Comparison of ENCODE assay signal across 8 cellular contexts in genomic region chr2:149561309-149561926, GRCh38. TPM values are rescaled to one million over a fixed set of nuclear protein-coding genes. Genes with fewer than 3 reads are reported as not detected.
DNase-seq lines count a peak whose midpoint lies in the region; ATAC-seq, FAIRE-seq and TF ChIP-seq lines count a peak whose summit lies in the region.

No MANE protein-coding gene starts in this region.

- no peaks in the 10 kb centered on the region for H4K20me1 ChIP-seq in DOHH2 (ENCODE audit: control insufficient read depth, insufficient read depth, low read depth, low read length)

- no peak overlapping the region for H3K9ac ChIP-seq in adipocyte (ENCODE audit: low read length)

- POLR2A ChIA-PET in A549 (lab: Yijun Ruan, JAX) = interaction anchor here (1.0 kb wide), 1 partner anchor 12 kb away, joined by 3 read pairs; no protein-coding TSS in a partner anchor

- TF ChIP-seq RAD21 in A549 (conservative IDR thresholded peaks at IDR 0.05 in 1 of 2, IDR thresholded peaks at IDR 0.05 in 1 of 2) = peak; percentile 82 to 84

- TF ChIP-seq CTCF in A549 (IDR thresholded peaks at IDR 0.05) (peak; percentile 93), DOHH2 (IDR thresholded peaks at IDR 0.05; ENCODE audit: low read depth, low read length, poor library complexity, severe bottlenecking) (peak; percentile 80), tibial nerve (IDR thresholded peaks at IDR 0.05) (peak; percentile 77 to 95 (median 83))

- TF ChIP-seq POLR2A in A549 (IDR thresholded peaks at IDR 0.05; ENCODE audit: low read length) = no peak
- TF ChIP-seq POLR2A in tibial nerve (IDR thresholded peaks at IDR 0.05) = no peak

- FAIRE-seq in A549 (lab: Jason Lieb, UNC) = no peak
- peak; percentile 97 for FAIRE-seq in islet of Langerhans (lab: Jason Lieb, UNC)

- no peaks in the 10 kb centered on the region for H3K9me2 ChIP-seq in DOHH2 (replicated peaks; ENCODE audit: control insufficient read depth, low read length)

- CTCF ChIA-PET in A549 (lab: Yijun Ruan, JAX) = interaction anchor here (0.6 to 4.0 kb wide), 19 partner anchors 12 to 1678 kb away, joined by 3 to 88 read pairs (median 3); partner anchors contain the start of gene LYPD6B

- peaks cover 5% of the 10 kb centered on the region for H3K36me3 ChIP-seq in DOHH2 (ENCODE audit: control insufficient read depth, low read length)
- peaks cover 5% of the 10 kb centered on the region for H3K36me3 ChIP-seq in adipocyte (ENCODE audit: control insufficient read depth, insufficient read depth, low read length, severe bottlenecking)
- H3K36me3 ChIP-seq in tibial nerve = peaks cover 0 to 12% (median 0%) of the 10 kb centered on the region in 3 donors

- H3K27ac ChIP-seq in A549 = no peak overlapping the region
- no peak overlapping the region for H3K27ac ChIP-seq in DOHH2 (ENCODE audit: low read depth, low read length)
- no peak overlapping the region for H3K27ac ChIP-seq in tibial nerve

- peaks cover 25% of the 10 kb centered on the region for H3F3A ChIP-seq in DOHH2 (ENCODE audit: control insufficient read depth, insufficient read depth)

- no peaks in the 10 kb centered on the region for H3K79me2 ChIP-seq in DOHH2 (ENCODE audit: control insufficient read depth, low read length)

- ATAC-seq in A549 (peak in 1 of 2 experiments; percentile 44; a peak in 3 of 6 replicates), GM21619 (IDR thresholded peaks at IDR 0.05; ENCODE audit: unreplicated experiment) (no peak)

- H3K4me3 ChIP-seq in A549 = no peak overlapping the region
- H3K4me3 ChIP-seq in DOHH2 (ENCODE audit: low read length) = no peak overlapping the region
- H3K4me3 ChIP-seq in adipocyte (ENCODE audit: low read length) = no peak overlapping the region
- no peak overlapping the region for H3K4me3 ChIP-seq in tibial nerve

- no peak overlapping the region for H3K4me2 ChIP-seq in A549
- peak overlapping the region; percentile 56 for H3K4me2 ChIP-seq in DOHH2 (ENCODE audit: low read length)

- no peak for TF ChIP-seq EP300 in A549 (IDR thresholded peaks at IDR 0.05)
- no peak for TF ChIP-seq EP300 in tibial nerve (IDR thresholded peaks at IDR 0.05)

- H3K9me3 ChIP-seq in A549 (no peaks in the 10 kb centered on the region), DOHH2 (ENCODE audit: control insufficient read depth, insufficient read depth, low read length) (no peaks in the 10 kb centered on the region), adipocyte (ENCODE audit: control insufficient read depth, low read length) (no peaks in the 10 kb centered on the region), tibial nerve (no peaks in the 10 kb centered on the region)

- no peaks in the 10 kb centered on the region for H3K27me3 ChIP-seq in DOHH2 (ENCODE audit: control insufficient read depth, low read length)
- H3K27me3 ChIP-seq in adipocyte (replicated peaks; ENCODE audit: control insufficient read depth, insufficient read depth, low read length) = no peaks in the 10 kb centered on the region
- H3K27me3 ChIP-seq in tibial nerve = no peaks in the 10 kb centered on the region

- H3K4me1 ChIP-seq in A549 = peaks cover 4% of the 10 kb centered on the region; the same call in 1 of the 3 replicates
- peaks cover 36% of the 10 kb centered on the region for H3K4me1 ChIP-seq in DOHH2 (ENCODE audit: control insufficient read depth, low read length)
- no peaks in the 10 kb centered on the region for H3K4me1 ChIP-seq in adipocyte (ENCODE audit: control insufficient read depth, insufficient read depth, low read length)
- H3K4me1 ChIP-seq in tibial nerve = peaks cover 0 to 6% (median 0%) of the 10 kb centered on the region in 4 donors

- peak in 1 of 2 experiments; percentile 19 for DNase-seq in A549 (ENCODE audit: low read depth in 1 of 2, low spot score in 1 of 2)
- DNase-seq in NAMALWA (ENCODE audit: low spot score) = peak; percentile 66
- peak; percentile 80 for DNase-seq in adipocyte (ENCODE audit: low read depth)
- DNase-seq in tibial nerve (ENCODE audit: low spot score in 2 of 2) = peak in 1 of 2 donors; percentile 76
- DNase-seq in NCI-H774 (lab: John Stamatoyannopoulos, UW) = no peak

TF ChIP-seq in A549, 52 proteins besides CTCF, POLR2A, EP300 and RAD21:
- TF ChIP-seq SMC3 (IDR thresholded peaks at IDR 0.05) (peak; percentile 66), GATA3 (IDR thresholded peaks at IDR 0.05; ENCODE audit: borderline replicate concordance) (no peak)

RNA-seq across cellular contexts. Expression of gene MMADHC, which starts 26.2 kb away (rescaled TPM):
- 140 and 180 TPM in 2 replicates for polyA plus RNA-seq in A549 (2011; rRNA removed)
- 39.7 and 40.3 TPM in 2 replicates for polyA plus RNA-seq in A549 (2012; cell fraction: cytosol; rRNA removed)
- polyA plus RNA-seq in A549 (2012; cell fraction: nucleus; rRNA removed) = 13.1 and 20.4 TPM in 2 replicates
- 103 to 107 TPM (median 106 TPM) in 3 replicates for polyA plus RNA-seq in A549 (2017; fragmentation: RNase III; extraction: RNeasy Plus Mini Kit Qiagen cat#74134 plus additional on column Dnase treatment)
- 59.2 and 62.3 TPM in 2 replicates for polyA minus RNA-seq in A549 (2011; rRNA and poly(A)+ RNA removed)
- total RNA-seq in tibial nerve = 10 to 100 TPM; 44.5 to 58.2 (median 54.0) TPM
